In the genomic region with DNA sequence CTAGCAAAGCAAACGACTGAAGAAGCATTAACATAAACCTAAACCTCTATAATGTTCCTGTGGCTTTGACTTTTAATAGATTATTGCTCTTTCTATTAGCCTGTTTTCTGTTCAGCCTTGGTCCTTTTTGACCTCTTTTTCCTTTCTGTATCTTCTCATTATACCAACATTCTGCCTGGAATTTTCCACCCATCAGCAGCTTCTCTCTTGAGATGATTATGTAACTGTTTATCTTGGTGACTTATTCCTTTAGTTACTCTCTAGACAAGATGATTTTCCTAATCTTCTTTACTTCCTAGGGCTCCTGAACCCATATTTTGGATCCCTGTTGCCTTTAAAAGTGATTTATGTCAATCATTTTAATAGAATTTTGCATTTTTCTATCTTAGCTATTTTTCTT, we compare ENCODE assay signal across 32 cellular contexts.
"Had no signal": no experiment of that assay in that cellular context is flagged by ENCODE, and none has a peak within 500 bp of the region (broad histone marks: within the 10 kb centered on the region; RNA-seq: fewer than 3 reads in every experiment).

No MANE protein-coding gene starts in this region.

- H3K4me1 ChIP-seq: pancreas, psoas muscle, right lobe of liver, spleen, suprapubic skin, testis, transverse colon, upper lobe of right lung, uterus had no signal

- H3K27ac Mint-ChIP-seq: naive B cell; naive thymus-derived CD8-positive, alpha-beta T cell; natural killer cell treated with Interleukin-12 subunit alpha and Interleukin-12 subunit beta and Interleukin-15 and Interleukin-18, amount 100 ng/mL, for 72 hours; nephron progenitor cell; progenitor cell of endocrine pancreas; stimulated activated memory B cell treated with anti-CD40 and anti-IgM and Interleukin-4, amounts not matched to agents 10 μg/mL and 1 μg/mL and 100 μg/mL, for 72 hours; stimulated activated naive CD8-positive, alpha-beta T cell treated with anti-CD3 and anti-CD28 coated beads, Interleukin-15, amount 100 ng/mL, for 72 hours; type B pancreatic cell had no signal

- H3K4me3 ChIP-seq: pancreas, psoas muscle, right lobe of liver, skin epidermis, smooth muscle cell, spleen, suprapubic skin, testis, tibial artery, transverse colon, upper lobe of right lung, uterus had no signal

- H3K9me3 ChIP-seq: neutrophil, pancreas, psoas muscle, right lobe of liver, suprapubic skin, testis, tibial artery, transverse colon, upper lobe of right lung, uterus had no signal

- H3K36me3 ChIP-seq: neutrophil, pancreas, right lobe of liver, spleen, suprapubic skin, tibial artery, transverse colon, upper lobe of right lung, uterus had no signal

- ATAC-seq: naive thymus-derived CD8-positive, alpha-beta T cell; natural killer cell treated with Interleukin-12 subunit alpha and Interleukin-12 subunit beta and Interleukin-15 and Interleukin-18, amount 100 ng/mL, for 72 hours; pancreas; psoas muscle; right lobe of liver; stimulated activated memory B cell treated with anti-CD40 and anti-IgM and Interleukin-4, amounts not matched to agents 10 μg/mL and 1 μg/mL and 100 μg/mL, for 72 hours; stimulated activated naive CD8-positive, alpha-beta T cell treated with anti-CD3 and anti-CD28 coated beads, Interleukin-15, amount 100 ng/mL, for 72 hours; stimulated activated naive CD8-positive, alpha-beta T cell treated with anti-CD3 and anti-CD28 coated beads, Interleukin-15, Interleukin-2, amounts not matched to agents 100 U/mL and 50 U/mL, for 24 hours; upper lobe of right lung had no signal

- H3K9me3 Mint-ChIP-seq: type B pancreatic cell had no signal

- DNase-seq: naive B cell; naive thymus-derived CD8-positive, alpha-beta T cell; nephron progenitor cell; nucleus accumbens; pancreas; posterior cingulate gyrus; psoas muscle; right lobe of liver; spleen; stimulated activated CD4-positive, alpha-beta T cell treated with anti-CD3 and anti-CD28 coated beads, Interleukin-12 subunit alpha, Interleukin-12 subunit beta, amount 100 ng/mL, for 4 hours; stimulated activated CD4-positive, alpha-beta T cell treated with anti-CD3 and anti-CD28 coated beads, Interleukin-1b, Interleukin-23, amount 100 ng/mL, for 48 hours; stimulated activated CD4-positive, alpha-beta T cell treated with anti-CD3 and anti-CD28 coated beads, Interleukin-4, amount 100 ng/mL, for 1 hour; stimulated activated CD4-positive, alpha-beta T cell treated with anti-CD3 and anti-CD28 coated beads, Interleukin-4, amount 100 ng/mL, for 4 hours; stimulated activated CD8-positive, alpha-beta memory T cell treated with anti-CD3 and anti-CD28 coated beads, Interleukin-4, amount 100 ng/mL, for 48 hours; stimulated activated naive CD4-positive, alpha-beta T cell; stimulated activated naive CD8-positive, alpha-beta T cell treated with anti-CD3 and anti-CD28 coated beads, Interleukin-15, amount 100 ng/mL, for 72 hours; stimulated activated naive CD8-positive, alpha-beta T cell treated with anti-CD3 and anti-CD28 coated beads, Interleukin-15, Interleukin-2, amounts not matched to agents 100 U/mL and 50 U/mL, for 24 hours; substantia nigra; testis; tibial artery; transverse colon; upper lobe of right lung; uterus had no signal

- H3K36me3 Mint-ChIP-seq: naive B cell; naive thymus-derived CD8-positive, alpha-beta T cell; natural killer cell treated with Interleukin-12 subunit alpha and Interleukin-12 subunit beta and Interleukin-15 and Interleukin-18, amount 100 ng/mL, for 72 hours; stimulated activated memory B cell treated with anti-CD40 and anti-IgM and Interleukin-4, amounts not matched to agents 10 μg/mL and 1 μg/mL and 100 μg/mL, for 72 hours; type B pancreatic cell had no signal

- H3K4me3 Mint-ChIP-seq: naive B cell; naive thymus-derived CD8-positive, alpha-beta T cell; natural killer cell treated with Interleukin-12 subunit alpha and Interleukin-12 subunit beta and Interleukin-15 and Interleukin-18, amount 100 ng/mL, for 72 hours; nephron progenitor cell; neural crest cell; stimulated activated memory B cell treated with anti-CD40 and anti-IgM and Interleukin-4, amounts not matched to agents 10 μg/mL and 1 μg/mL and 100 μg/mL, for 72 hours; stimulated activated naive CD8-positive, alpha-beta T cell treated with anti-CD3 and anti-CD28 coated beads, Interleukin-15, amount 100 ng/mL, for 72 hours; type B pancreatic cell had no signal

- H3K4me1 Mint-ChIP-seq: naive B cell; naive thymus-derived CD8-positive, alpha-beta T cell; nephron progenitor cell; neural crest cell; stimulated activated memory B cell treated with anti-CD40 and anti-IgM and Interleukin-4, amounts not matched to agents 10 μg/mL and 1 μg/mL and 100 μg/mL, for 72 hours; stimulated activated naive CD8-positive, alpha-beta T cell treated with anti-CD3 and anti-CD28 coated beads, Interleukin-15, amount 100 ng/mL, for 72 hours had no signal

- H3K27ac ChIP-seq: neutrophil, pancreas, psoas muscle, right lobe of liver, skin epidermis, spleen, suprapubic skin, testis, transverse colon, upper lobe of right lung, uterus had no signal

- FAIRE-seq: pancreas had no signal

- H3K27me3 ChIP-seq: neutrophil, pancreas, right lobe of liver, suprapubic skin, testis, tibial artery, transverse colon, upper lobe of right lung, uterus had no signal

- H3K27me3 Mint-ChIP-seq: natural killer cell treated with Interleukin-12 subunit alpha and Interleukin-12 subunit beta and Interleukin-15 and Interleukin-18, amount 100 ng/mL, for 72 hours; progenitor cell of endocrine pancreas; stimulated activated memory B cell treated with anti-CD40 and anti-IgM and Interleukin-4, amounts not matched to agents 10 μg/mL and 1 μg/mL and 100 μg/mL, for 72 hours; stimulated activated naive CD8-positive, alpha-beta T cell treated with anti-CD3 and anti-CD28 coated beads, Interleukin-15, amount 100 ng/mL, for 72 hours; type B pancreatic cell had no signal
